In genomic region chr7:159175100-159175499, GRCh38 we compare ENCODE assay signal across 11 cellular contexts. TPM values are rescaled to one million over a fixed set of nuclear protein-coding genes. Genes with fewer than 3 reads are reported as not detected.
DNase-seq lines count a peak whose midpoint lies in the region; ATAC-seq and TF ChIP-seq lines count a peak whose summit lies in the region.
"Not testable (repeated sequence)": the region's sequence is repeated elsewhere in the genome, so short reads cannot be mapped to it uniquely, and the experiment has no call there.
"Had no signal": no experiment of that assay in that cellular context is flagged by ENCODE, and none has a peak within 500 bp of the region (broad histone marks: within the 10 kb centered on the region; RNA-seq: fewer than 3 reads in every experiment).

No MANE protein-coding gene starts in this region.

- H3K9me3 Mint-ChIP-seq in CD4-positive, alpha-beta T cell = not testable (repeated sequence)
- H3K9me3 Mint-ChIP-seq in naive thymus-derived CD4-positive, alpha-beta T cell = peaks cover 2 to 44% (median 8%) of the 10 kb centered on the region in 11 donors

- H3K27me3 ChIP-seq in CD4-positive, alpha-beta T cell (ENCODE audit: control insufficient read depth, insufficient read depth, low read length); naive thymus-derived CD4-positive, alpha-beta T cell (ENCODE audit: control insufficient read depth in 2 of 2, insufficient read depth in 2 of 2, low read length in 2 of 2): not testable (repeated sequence)

- not testable (repeated sequence) for H3K27ac Mint-ChIP-seq in CD4-positive, alpha-beta T cell; T-helper 17 cell
- H3K27ac Mint-ChIP-seq in naive thymus-derived CD4-positive, alpha-beta T cell = peak overlapping the region in 4 of 9 donors; percentile 6 to 65 (median 35)

- intact Hi-C loops in CD4-positive, alpha-beta T cell (cut with DNase I, micrococcal nuclease); naive thymus-derived CD4-positive, alpha-beta T cell (cut with micrococcal nuclease): not testable (repeated sequence)

- not testable (repeated sequence) for H3K9me3 ChIP-seq in CD4-positive, alpha-beta T cell (ENCODE audit: control insufficient read depth, low read length); T-helper 17 cell (ENCODE audit: control insufficient read depth, low read length, poor library complexity, severe bottlenecking); naive thymus-derived CD4-positive, alpha-beta T cell (ENCODE audit: control insufficient read depth in 2 of 3, low read length in 3 of 3)

- H3K4me3 Mint-ChIP-seq in CD4-positive, alpha-beta T cell; T-helper 17 cell: not testable (repeated sequence)
- peak overlapping the region in 1 of 10 donors; percentile 12 for H3K4me3 Mint-ChIP-seq in naive thymus-derived CD4-positive, alpha-beta T cell

- not testable (repeated sequence) for H3K27ac ChIP-seq in CD4-positive, alpha-beta T cell (ENCODE audit: low read depth, low read length); naive thymus-derived CD4-positive, alpha-beta T cell (ENCODE audit: low read depth, low read length)

- H3K4me1 ChIP-seq in naive thymus-derived CD4-positive, alpha-beta T cell (ENCODE audit: control insufficient read depth in 2 of 2, insufficient read depth in 2 of 2, low read length in 2 of 2) = peaks cover 19 to 22% of the 10 kb centered on the region in 2 donors

- POLR2A ChIA-PET in CD4-positive, alpha-beta T cell (lab: Charles Lee); naive thymus-derived CD4-positive, alpha-beta T cell (lab: Charles Lee): not testable (repeated sequence)

- H3K4me3 ChIP-seq in Jurkat, Clone E6-1 (ENCODE audit: low read length); naive thymus-derived CD4-positive, alpha-beta T cell (ENCODE audit: low read length): not testable (repeated sequence)

- H3K27me3 Mint-ChIP-seq in CD4-positive, alpha-beta T cell; T-helper 17 cell: not testable (repeated sequence)
- peaks cover 4 to 16% (median 6%) of the 10 kb centered on the region in 5 donors for H3K27me3 Mint-ChIP-seq in naive thymus-derived CD4-positive, alpha-beta T cell

- peaks cover 30% of the 10 kb centered on the region for H3K4me1 Mint-ChIP-seq in CD4-positive, alpha-beta T cell (ENCODE audit: low read depth)
- H3K4me1 Mint-ChIP-seq in T-helper 17 cell = not testable (repeated sequence)
- peaks cover 7 to 32% (median 24%) of the 10 kb centered on the region in 7 donors for H3K4me1 Mint-ChIP-seq in naive thymus-derived CD4-positive, alpha-beta T cell

- peak; percentile 57 for ATAC-seq in CD4-positive, alpha-beta T cell (ENCODE audit: poor library complexity)
- ATAC-seq in T-helper 17 cell = peak; percentile 75
- peak; percentile 53 for ATAC-seq in naive thymus-derived CD4-positive, alpha-beta T cell

- DNase-seq in CD4-positive, alpha-beta T cell = peak in 2 of 10 experiments; percentile 21 to 22
- peak; percentile 68 for DNase-seq in Jurkat, Clone E6-1 (ENCODE audit: low read depth, low spot score)
- DNase-seq in MV-4-11 (lab: John Stamatoyannopoulos, UW) (peak; percentile 32), T-helper 17 cell (peak in 1 of 3 donors; percentile 20)
- peak; percentile 26 for DNase-seq in activated T-cell treated with anti-CD3 and anti-CD28 coated beads, Interleukin-2, amount 50 U/mL, for 1 hour
- peak; percentile 57 for DNase-seq in central memory CD4-positive, alpha-beta T cell
- DNase-seq in naive thymus-derived CD4-positive, alpha-beta T cell = peak in 6 of 9 donors; percentile 12 to 22 (median 22)

- H3K36me3 ChIP-seq in naive thymus-derived CD4-positive, alpha-beta T cell (ENCODE audit: control insufficient read depth in 2 of 3, insufficient read depth in 3 of 3, low read length in 3 of 3) = not testable (repeated sequence)

- not testable (repeated sequence) for TF ChIP-seq CTCF in CD4-positive, alpha-beta T cell (IDR thresholded peaks at IDR 0.05)

- not testable (repeated sequence) for H3K36me3 Mint-ChIP-seq in CD4-positive, alpha-beta T cell (ENCODE audit: low read depth); T-helper 17 cell (ENCODE audit: low read depth); naive thymus-derived CD4-positive, alpha-beta T cell

- CTCF ChIA-PET in CD4-positive, alpha-beta T cell (lab: Charles Lee); naive thymus-derived CD4-positive, alpha-beta T cell (lab: Charles Lee): not testable (repeated sequence)

RNA-seq across cellular contexts. Expression of gene VIPR2, which starts 30.4 kb away (rescaled TPM):
- total RNA-seq in CD4-positive, alpha-beta T cell = under 1 TPM; 0.59 to 0.80 TPM
- polyA plus RNA-seq in Jurkat, Clone E6-1 (2012; ENCODE audit: insufficient read depth, insufficient read length) = 3.1 TPM
- total RNA-seq in T-helper 17 cell = not detected
- 1 to 10 TPM in 1 of 5 experiments, under 1 TPM in 2, not detected in 2; 0.27 to 1.3 (median 0.98) TPM for total RNA-seq in naive thymus-derived CD4-positive, alpha-beta T cell
- not detected for polyA plus RNA-seq in naive thymus-derived CD4-positive, alpha-beta T cell
- total RNA-seq: A172, GM12878, HFFc6, HT1080 had no signal
- polyA plus RNA-seq: GM12878 had no signal
